Comparison of ENCODE assay signal across 1 cellular context in the genomic region with DNA sequence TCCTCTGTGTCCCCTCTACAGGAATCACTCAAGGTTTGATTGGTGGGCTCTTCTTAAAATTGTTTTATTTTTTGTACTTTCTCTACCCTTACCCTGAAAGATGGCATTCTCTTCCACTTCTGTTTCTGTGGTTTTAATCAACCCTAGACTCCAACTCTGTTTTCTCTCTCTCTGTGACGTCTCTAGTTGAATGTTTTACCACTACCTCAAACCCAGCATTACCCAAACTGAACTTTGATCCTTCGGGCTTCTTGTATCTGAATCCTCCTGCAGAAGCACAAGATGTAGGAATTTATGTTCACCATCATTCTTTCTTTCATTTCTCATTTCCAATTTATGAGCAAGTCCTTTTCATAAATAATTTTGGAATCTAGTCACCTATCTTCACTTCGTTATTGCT.
TF ChIP-seq lines count a peak whose summit lies in the region.

No MANE protein-coding gene starts in this region.

TF ChIP-seq in A549, 52 proteins besides CTCF, POLR2A, EP300 and RAD21 (continued from another document):
- TF ChIP-seq, protein P1, sequence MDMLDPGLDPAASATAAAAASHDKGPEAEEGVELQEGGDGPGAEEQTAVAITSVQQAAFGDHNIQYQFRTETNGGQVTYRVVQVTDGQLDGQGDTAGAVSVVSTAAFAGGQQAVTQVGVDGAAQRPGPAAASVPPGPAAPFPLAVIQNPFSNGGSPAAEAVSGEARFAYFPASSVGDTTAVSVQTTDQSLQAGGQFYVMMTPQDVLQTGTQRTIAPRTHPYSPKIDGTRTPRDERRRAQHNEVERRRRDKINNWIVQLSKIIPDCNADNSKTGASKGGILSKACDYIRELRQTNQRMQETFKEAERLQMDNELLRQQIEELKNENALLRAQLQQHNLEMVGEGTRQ (IDR thresholded peaks at IDR 0.05) = no peak
TF ChIP-seq in A549: peak in this region for 0.
